8 cellular contexts compared by ENCODE assay signal in the genomic region with DNA sequence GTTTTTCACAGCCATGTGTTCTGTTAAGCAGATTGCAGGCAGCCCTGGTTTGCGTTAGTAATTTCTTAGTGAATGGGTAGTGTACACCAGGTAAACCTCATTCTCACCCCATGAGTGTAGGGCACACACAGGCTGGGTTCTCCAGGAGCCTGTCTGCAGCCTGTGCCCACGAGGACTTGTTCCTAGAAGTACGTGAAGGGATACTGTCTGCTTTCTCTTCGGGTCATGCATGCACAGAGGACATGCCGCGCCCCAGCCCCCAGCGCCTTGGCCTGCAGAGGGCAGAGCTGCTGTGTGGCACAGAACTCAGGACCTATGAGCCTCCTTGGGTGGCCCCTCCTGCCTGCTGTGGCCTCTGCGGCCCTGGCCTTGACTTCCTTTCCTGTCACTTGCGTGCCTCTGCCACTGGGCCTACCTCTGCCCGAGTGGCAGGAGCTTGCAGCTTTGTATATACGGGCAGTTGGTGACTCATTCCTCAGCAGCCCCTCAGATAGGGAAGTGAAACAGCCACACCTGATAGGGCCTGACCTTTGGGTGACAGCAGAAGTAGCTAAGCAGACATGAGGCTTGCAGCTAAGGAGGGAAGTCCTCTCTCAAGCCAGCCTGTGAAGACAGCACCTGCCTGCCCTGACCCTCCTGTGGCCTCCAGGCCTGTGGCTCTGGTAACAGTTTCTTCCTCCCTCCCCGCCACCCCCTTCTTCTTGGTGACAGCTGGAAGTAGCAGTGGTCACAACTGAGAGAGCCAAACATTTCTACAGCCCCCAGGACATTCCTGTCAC. TPM values are rescaled to one million over a fixed set of nuclear protein-coding genes. Genes with fewer than 3 reads are reported as not detected.
A peak's percentile ranks its signal among the peaks of the same experiment; 100 is the strongest.
DNase-seq lines count a peak whose midpoint lies in the region; ATAC-seq and TF ChIP-seq lines count a peak whose summit lies in the region.

No MANE protein-coding gene starts in this region.

- POLR2A ChIA-PET in Panc1 (lab: Charles Lee), result interaction anchor here (0.6 kb wide), 1 partner anchor 15 kb away, joined by 6 read pairs; no protein-coding TSS in a partner anchor

- no peak overlapping the region for H3K27ac Mint-ChIP-seq in glutamatergic neuron (ENCODE audit: unreplicated experiment)

- no peak overlapping the region for H3K4me3 ChIP-seq in Panc1 (ENCODE audit: low read depth in 2 of 2, low read length in 2 of 2)

- in situ Hi-C loops in Panc1 (cut with HindIII; ENCODE audit: low pct_unique_long_range_greater_than_20kb, low sequenced_read_pairs), result no loop called here

- H3K36me3 ChIP-seq in Panc1 (ENCODE audit: control insufficient read depth, insufficient read depth, low read length), result no peaks in the 10 kb centered on the region

- DNase-seq in Panc1 (ENCODE audit: low read depth, low spot score), result no peak
- DNase-seq in activated effector memory CD4-positive, alpha-beta T cell treated with anti-CD3 and anti-CD28 coated beads, Interleukin-2, amount 50 U/mL, for 16 hours, result peak; percentile 82
- peak; percentile 37 for DNase-seq in glutamatergic neuron
- peak; percentile 95 for DNase-seq in posterior vena cava (ENCODE audit: low spot score)
- DNase-seq in DMS79 (lab: John Stamatoyannopoulos, UW), result no peak

- peaks cover 5% of the 10 kb centered on the region for H3K9me3 Mint-ChIP-seq in glutamatergic neuron (ENCODE audit: unreplicated experiment)

- ATAC-seq in GM18517 (IDR thresholded peaks at IDR 0.05; ENCODE audit: unreplicated experiment) (peak; percentile 79), HG02970 (IDR thresholded peaks at IDR 0.05; ENCODE audit: low FRiP score, unreplicated experiment) (peak; percentile 66), Panc1 (peak; percentile 88)

- intact Hi-C loops in Panc1 (cut with micrococcal nuclease; ENCODE audit: unreplicated experiment) (no loop called here), posterior vena cava (cut with DNase I) (loop anchor here in 1 of 2 donors (2.0 kb wide), 1 partner anchor 160 kb away; no protein-coding TSS in a partner anchor)

- H3K4me1 Mint-ChIP-seq in glutamatergic neuron (ENCODE audit: low read depth, unreplicated experiment), result peaks cover 8% of the 10 kb centered on the region

- H3K27me3 Mint-ChIP-seq in glutamatergic neuron (ENCODE audit: unreplicated experiment), result peaks cover 8% of the 10 kb centered on the region

- H3K27ac ChIP-seq in 22Rv1 (no peak overlapping the region), Panc1 (ENCODE audit: low read length) (peak overlapping the region; percentile 44; the same call in 1 of the 2 replicates)

- no peaks in the 10 kb centered on the region for H3K27me3 ChIP-seq in Panc1 (ENCODE audit: control insufficient read depth, insufficient read depth, low read length)

- BruUV-seq in Panc1 (replicated peaks; lab: Mats Ljungman, UMichigan), result no TSS peak

- no peaks in the 10 kb centered on the region for H3K9me3 ChIP-seq in Panc1 (ENCODE audit: control insufficient read depth, insufficient read depth, low read depth, low read length)

- peak; percentile 30 for TF ChIP-seq CTCF in 22Rv1 (IDR thresholded peaks at IDR 0.05)
- no peak; the same call in 1 of the 2 replicates for TF ChIP-seq CTCF in Panc1 (IDR thresholded peaks at IDR 0.05)
- TF ChIP-seq CTCF in glutamatergic neuron (IDR thresholded peaks at IDR 0.05; ENCODE audit: partially characterized antibody, unreplicated experiment), result no peak

- no peaks in the 10 kb centered on the region for H3K36me3 Mint-ChIP-seq in glutamatergic neuron (ENCODE audit: unreplicated experiment)

- H3K4me1 ChIP-seq in Panc1 (ENCODE audit: control insufficient read depth, insufficient read depth, low read length), result peaks cover 18% of the 10 kb centered on the region

- no peak overlapping the region for H3K4me3 Mint-ChIP-seq in glutamatergic neuron (ENCODE audit: unreplicated experiment)

- CTCF ChIA-PET in Panc1 (lab: Charles Lee), result interaction anchor here (0.5 to 1.5 kb wide), 4 partner anchors 158 to 690 kb away, joined by 3 to 16 read pairs (median 8); partner anchors contain the start of genes C15orf39 and SIN3A

RNA-seq across cellular contexts. Expression of gene PPCDC, which starts 19.5 kb away (rescaled TPM):
- total RNA-seq in Panc1 (2021; ENCODE audit: unreplicated experiment), result 26.1 TPM
- 21.9 TPM for polyA plus RNA-seq in Panc1 (2012; ENCODE audit: insufficient read length)
- 12.7 TPM for total RNA-seq in glutamatergic neuron (ENCODE audit: unreplicated experiment)
- 10 to 100 TPM in 1 of 2 donors, 1 to 10 TPM in 1; 9.2 to 11.0 TPM for total RNA-seq in posterior vena cava

RNA-seq across cellular contexts. Expression of gene SCAMP5, which starts 47.6 kb away (rescaled TPM):
- total RNA-seq in Panc1 (2021; ENCODE audit: unreplicated experiment) (11.2 TPM), glutamatergic neuron (ENCODE audit: unreplicated experiment) (164 TPM), posterior vena cava (1 to 10 TPM; 2.4 to 2.9 TPM)
- 13.5 TPM for polyA plus RNA-seq in Panc1 (2012; ENCODE audit: insufficient read length)

Comparison
In these comparisons a context has a peak if more than half of its experiments do, and no peak if none do; other contexts are left out.
1. DNase-seq: peak in activated effector memory CD4-positive, alpha-beta T cell treated with anti-CD3 and anti-CD28 coated beads, Interleukin-2, amount 50 U/mL, for 16 hours (single experiment), glutamatergic neuron (single experiment) and posterior vena cava (single experiment); none in Panc1 (single experiment) and DMS79 (single experiment).
2. RNA of gene SCAMP5, which starts 47.6 kb away (total RNA-seq): 164 TPM in glutamatergic neuron (single experiment); 11.2 TPM in Panc1 (single experiment) and 2.4 to 2.9 TPM in posterior vena cava; every median in the first group is over 10 times any median in the second.
3. Peak in every context shown above with its lines, with median percentiles within 50 percentile points of each other: ATAC-seq.